ENCODE assay signal across 19 cellular contexts in the genomic region with DNA sequence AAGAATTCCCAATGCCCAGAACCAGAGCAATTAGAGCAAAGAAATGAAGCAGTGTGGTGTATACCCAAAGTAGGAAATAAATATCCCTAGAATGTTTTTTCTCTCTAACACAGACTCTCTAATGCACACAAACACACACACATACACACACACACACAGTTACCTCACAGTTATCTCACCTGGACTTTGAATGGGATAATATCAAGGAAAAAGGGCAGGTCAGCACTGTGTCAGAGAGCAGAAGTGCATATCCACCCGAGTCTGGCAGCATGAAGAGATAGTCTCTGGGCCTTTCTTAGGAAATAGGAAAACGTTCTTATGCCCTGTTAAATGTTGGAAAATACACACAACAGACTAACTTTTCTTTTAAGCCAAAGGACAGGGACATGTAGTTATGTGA.
DNase-seq lines count a peak whose midpoint lies in the region; ATAC-seq, FAIRE-seq and TF ChIP-seq lines count a peak whose summit lies in the region.
"Had no signal": no experiment of that assay in that cellular context is flagged by ENCODE, and none has a peak within 500 bp of the region (broad histone marks: within the 10 kb centered on the region; RNA-seq: fewer than 3 reads in every experiment).

No MANE protein-coding gene starts in this region.

- 52% methylated on average over 2 of the region's 2 CpGs for WGBS in hepatocyte (ENCODE audit: low lambda C conversion rate, missing lambda C conversion rate)
- WGBS in small intestine, 3 donors = 10 to 43% (median 18%) methylated on average over 2 of the region's 2 CpGs

- no peaks in the 10 kb centered on the region for H3K36me3 Mint-ChIP-seq in activated CD8-positive, alpha-beta memory T cell treated with anti-CD3 and anti-CD28 coated beads, Interleukin-2, amount 10 ng/mL, durations not matched to agents 7 days and 5 days
- H3K36me3 Mint-ChIP-seq: CD4-positive, alpha-beta memory T cell had no signal

- no peaks in the 10 kb centered on the region for H3K9me3 ChIP-seq in hepatocyte (ENCODE audit: low read depth)
- H3K9me3 ChIP-seq in mucosa of descending colon = no peaks in the 10 kb centered on the region
- H3K9me3 ChIP-seq in small intestine (ENCODE audit: control insufficient read depth, low read depth) = no peaks in the 10 kb centered on the region

- intact Hi-C loops in mucosa of descending colon (cut with DNase I, micrococcal nuclease) = no loop called here

- TF ChIP-seq CTCF in hepatocyte (IDR thresholded peaks at IDR 0.05; ENCODE audit: poor library complexity) (no peak), mucosa of descending colon (IDR thresholded peaks at IDR 0.05) (no peak)

- no peak for DNase-seq in hepatocyte (ENCODE audit: low spot score)
- no peak for DNase-seq in mucosa of descending colon
- DNase-seq in small intestine = peak; percentile 90
- DNase-seq in KG1 (lab: John Stamatoyannopoulos, UW) = no peak
- DNase-seq in NCI-H1417 (lab: John Stamatoyannopoulos, UW) = no peak
- DNase-seq in activated CD8-positive, alpha-beta memory T cell treated with anti-CD3 and anti-CD28 coated beads, Interleukin-2, amount 10 ng/mL, durations not matched to agents 7 days and 5 days = no peak
- DNase-seq: C1 segment of cervical spinal cord; Calu3; CD4-positive, alpha-beta memory T cell; COR-L47; DMS53; DMS79 treated with DMSO at 0.1 percent for 48 hours; GF-D8; H9 had no signal

- H3K27me3 Mint-ChIP-seq in activated CD8-positive, alpha-beta memory T cell treated with anti-CD3 and anti-CD28 coated beads, Interleukin-2, amount 10 ng/mL, durations not matched to agents 7 days and 5 days = peaks cover 34% of the 10 kb centered on the region

- ATAC-seq in mucosa of descending colon = peak; percentile 76
- ATAC-seq in HG03442 (IDR thresholded peaks at IDR 0.05; ENCODE audit: unreplicated experiment) = no peak
- ATAC-seq in activated CD8-positive, alpha-beta memory T cell treated with anti-CD3 and anti-CD28 coated beads, Interleukin-2, amount 10 ng/mL, durations not matched to agents 7 days and 5 days = no peak
- ATAC-seq: GM23338, HCT116 had no signal

- CTCF ChIA-PET in activated CD8-positive, alpha-beta memory T cell treated with anti-CD3 and anti-CD28 coated beads, Interleukin-2, amount 10 ng/mL, durations not matched to agents 7 days and 5 days (lab: Charles Lee) = no interaction called here

- no peak overlapping the region for H2AFZ ChIP-seq in hepatocyte
- H2AFZ ChIP-seq: GM23338 had no signal

- H3K9me3 Mint-ChIP-seq in activated CD8-positive, alpha-beta memory T cell treated with anti-CD3 and anti-CD28 coated beads, Interleukin-2, amount 10 ng/mL, durations not matched to agents 7 days and 5 days (ENCODE audit: low read depth) = no peaks in the 10 kb centered on the region

- H3K27me3 ChIP-seq in hepatocyte = no peaks in the 10 kb centered on the region
- H3K27me3 ChIP-seq in small intestine (ENCODE audit: control insufficient read depth in 2 of 2, insufficient read depth in 2 of 2, low read length in 2 of 2) = no peaks in the 10 kb centered on the region

- H3K4me3 ChIP-seq in hepatocyte (no peak overlapping the region), mucosa of descending colon (no peak overlapping the region), small intestine (ENCODE audit: low read depth in 1 of 2, low read length in 2 of 2) (no peak overlapping the region)
- H3K4me3 ChIP-seq: GM23338 had no signal

- H3K27ac ChIP-seq in hepatocyte (peak overlapping the region; percentile 47), small intestine (ENCODE audit: low read depth in 1 of 2, low read length in 1 of 2) (no peak overlapping the region)

- H3K79me2 ChIP-seq in hepatocyte = no peaks in the 10 kb centered on the region

- H3K4me3 Mint-ChIP-seq in activated CD8-positive, alpha-beta memory T cell treated with anti-CD3 and anti-CD28 coated beads, Interleukin-2, amount 10 ng/mL, durations not matched to agents 7 days and 5 days = no peak overlapping the region
- H3K4me3 Mint-ChIP-seq: CD4-positive, alpha-beta memory T cell; GM23338; H9 had no signal

- no peak overlapping the region for H3K27ac Mint-ChIP-seq in activated CD8-positive, alpha-beta memory T cell treated with anti-CD3 and anti-CD28 coated beads, Interleukin-2, amount 10 ng/mL, durations not matched to agents 7 days and 5 days
- H3K27ac Mint-ChIP-seq: GM23338, H9 had no signal

- H3K36me3 ChIP-seq in hepatocyte (replicated peaks; ENCODE audit: insufficient read depth, low read depth) = no peaks in the 10 kb centered on the region
- no peaks in the 10 kb centered on the region for H3K36me3 ChIP-seq in mucosa of descending colon (ENCODE audit: low read depth)
- no peaks in the 10 kb centered on the region for H3K36me3 ChIP-seq in small intestine (ENCODE audit: control insufficient read depth in 2 of 2, insufficient read depth in 2 of 2, low read length in 2 of 2)

- H3K4me1 Mint-ChIP-seq in activated CD8-positive, alpha-beta memory T cell treated with anti-CD3 and anti-CD28 coated beads, Interleukin-2, amount 10 ng/mL, durations not matched to agents 7 days and 5 days = no peaks in the 10 kb centered on the region
- H3K4me1 Mint-ChIP-seq: CD4-positive, alpha-beta memory T cell; GM23338; H9 had no signal

- no peak overlapping the region for H3K4me2 ChIP-seq in hepatocyte
- H3K4me2 ChIP-seq: GM23338 had no signal

- FAIRE-seq in small intestine (lab: Jason Lieb, UNC) = no peak
- FAIRE-seq: GM12891, GM18507 had no signal

- H3K9me2 ChIP-seq in hepatocyte (replicated peaks; ENCODE audit: insufficient read depth) = no peaks in the 10 kb centered on the region

- H3K4me1 ChIP-seq in hepatocyte (ENCODE audit: insufficient read depth) = peaks cover 8% of the 10 kb centered on the region
- no peaks in the 10 kb centered on the region for H3K4me1 ChIP-seq in mucosa of descending colon (ENCODE audit: low read depth)
- peaks cover 0 to 6% of the 10 kb centered on the region in 2 donors for H3K4me1 ChIP-seq in small intestine (ENCODE audit: control insufficient read depth in 2 of 2, insufficient read depth in 1 of 2, low read depth in 1 of 2, low read length in 1 of 2)

- H4K20me1 ChIP-seq in hepatocyte (ENCODE audit: insufficient read depth, poor library complexity, severe bottlenecking) = no peaks in the 10 kb centered on the region
